Comparison of ENCODE assay signal across 10 cellular contexts in the genomic region with DNA sequence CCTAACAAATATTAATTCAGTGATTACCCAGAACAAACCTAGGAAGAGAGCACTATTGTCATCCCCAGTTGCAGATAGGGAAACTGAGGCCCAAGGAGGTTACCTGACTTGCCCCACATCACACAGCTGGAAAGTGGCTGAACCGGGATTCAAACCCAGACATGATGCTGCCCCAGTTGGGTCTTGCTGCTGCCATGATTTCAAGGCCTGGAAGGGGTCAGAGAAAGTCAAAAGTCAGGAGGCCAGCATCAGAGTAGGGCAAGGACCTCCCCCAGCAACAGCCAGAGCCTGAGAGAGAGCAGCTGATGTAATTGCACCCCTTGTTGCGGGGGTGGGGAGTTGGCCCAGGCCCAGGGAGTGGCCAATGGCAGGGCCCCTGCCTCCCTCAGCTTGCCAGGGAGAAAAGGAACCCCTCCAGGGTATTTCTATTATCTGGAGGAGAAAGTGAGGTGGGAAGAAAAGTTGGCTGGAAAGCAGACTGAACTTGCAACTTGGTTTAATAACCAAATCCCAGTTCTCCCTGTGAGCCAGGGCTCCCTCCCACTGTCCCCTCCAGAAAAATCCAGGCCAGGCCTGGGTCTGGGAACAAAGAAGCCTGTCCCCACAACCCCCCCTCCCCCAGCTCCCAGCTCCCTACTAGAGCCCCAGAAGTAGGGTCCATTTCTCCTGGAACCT.
A peak's percentile ranks its signal among the peaks of the same experiment; 100 is the strongest.
DNase-seq lines count a peak whose midpoint lies in the region; ATAC-seq, FAIRE-seq and TF ChIP-seq lines count a peak whose summit lies in the region.
"Had no signal": no experiment of that assay in that cellular context is flagged by ENCODE, and none has a peak within 500 bp of the region (broad histone marks: within the 10 kb centered on the region; RNA-seq: fewer than 3 reads in every experiment).

No MANE protein-coding gene starts in this region.

- peaks cover 1 to 16% of the 10 kb centered on the region in 2 experiments for H3K27me3 ChIP-seq in HepG2 (ENCODE audit: control insufficient read depth in 1 of 2, insufficient read depth in 2 of 2, low read length in 2 of 2)

- in situ Hi-C loops in HepG2 (cut with HindIII; ENCODE audit: extremely low pct_ligation_motif_present, low pct_unique_long_range_greater_than_20kb), result no loop called here

- H3K9me3 ChIP-seq in HepG2 (ENCODE audit: low read length), result no peaks in the 10 kb centered on the region

- CTCF ChIA-PET in activated CD8-positive, alpha-beta T cell treated with anti-CD3 and anti-CD28 coated beads for 36 hours (lab: Charles Lee), result interaction anchor here (2.2 kb wide), 1 partner anchor 30 kb away, joined by 7 read pairs; no protein-coding TSS in a partner anchor
- CTCF ChIA-PET in activated CD8-positive, alpha-beta T cell treated with anti-CD3 and anti-CD28 coated beads, Interleukin-2, amount 10 ng/mL, durations not matched to agents 7 days and 5 days (lab: Charles Lee), result interaction anchor here (0.9 kb wide), 1 partner anchor 16 kb away, joined by 3 read pairs; no protein-coding TSS in a partner anchor
- CTCF ChIA-PET in HepG2 (lab: Yijun Ruan, JAX; ENCODE audit: low intra/inter-chr PET ratio, low total read pairs), result no interaction called here

- H3K4me1 ChIP-seq in HepG2 (ENCODE audit: insufficient read depth, low read length), result peaks cover 39% of the 10 kb centered on the region

- H3K4me3 ChIP-seq in HepG2 (replicated peaks in 1 of 3; ENCODE audit: insufficient read depth in 1 of 3, low read depth in 2 of 3, low read length in 3 of 3), result peak overlapping the region in 2 of 3 experiments; percentile 6 to 31; a peak in 2 of 6 replicates

- peak; percentile 37 for ATAC-seq in activated CD8-positive, alpha-beta T cell treated with anti-CD3 and anti-CD28 coated beads for 36 hours
- no peak for ATAC-seq in activated CD8-positive, alpha-beta T cell treated with anti-CD3 and anti-CD28 coated beads, Interleukin-2, amount 10 ng/mL, durations not matched to agents 7 days and 5 days
- ATAC-seq in HepG2 (peak; percentile 31; the same call in 2 of the 3 replicates), HG03039 (IDR thresholded peaks at IDR 0.05; ENCODE audit: unreplicated experiment) (no peak), GM18505 (IDR thresholded peaks at IDR 0.05; ENCODE audit: unreplicated experiment) (no peak)

- no peaks in the 10 kb centered on the region for H3K79me2 ChIP-seq in HepG2 (ENCODE audit: insufficient read depth, low read length)

- peak overlapping the region; percentile 59 for H3K4me2 ChIP-seq in HepG2 (ENCODE audit: low read depth, low read length)

- no peak for TF ChIP-seq CTCF in activated CD8-positive, alpha-beta T cell treated with anti-CD3 and anti-CD28 coated beads for 36 hours (IDR thresholded peaks at IDR 0.05)
- TF ChIP-seq CTCF in chondrocyte (IDR thresholded peaks at IDR 0.05) (no peak), HepG2 (CRISPR knock-in tag; IDR thresholded peaks at IDR 0.05) (no peak)

- TF ChIP-seq EP300 in HepG2 (IDR thresholded peaks at IDR 0.05; ENCODE audit: low read depth in 2 of 2, low read length in 2 of 2), result no peak
- no peak for TF ChIP-seq EP300 in HepG2 (CRISPR knock-in tag; IDR thresholded peaks at IDR 0.05; ENCODE audit: borderline replicate concordance)

- no peaks in the 10 kb centered on the region for H3K36me3 ChIP-seq in HepG2 (replicated peaks in 1 of 2; ENCODE audit: control insufficient read depth in 1 of 2, insufficient read depth in 2 of 2, low read length in 2 of 2)

- H3K9ac ChIP-seq in HepG2 (ENCODE audit: insufficient read depth, low read depth, low read length), result no peak overlapping the region; the same call in 1 of the 2 replicates

- H3K36me3 Mint-ChIP-seq in activated CD8-positive, alpha-beta T cell treated with anti-CD3 and anti-CD28 coated beads for 36 hours (ENCODE audit: low read depth), result no peaks in the 10 kb centered on the region
- no peaks in the 10 kb centered on the region for H3K36me3 Mint-ChIP-seq in activated CD8-positive, alpha-beta T cell treated with anti-CD3 and anti-CD28 coated beads, Interleukin-2, amount 10 ng/mL, durations not matched to agents 7 days and 5 days (ENCODE audit: low read depth)
- H3K36me3 Mint-ChIP-seq in chondrocyte (ENCODE audit: low read depth), result no peaks in the 10 kb centered on the region

- no peak overlapping the region for H3K4me3 Mint-ChIP-seq in activated CD8-positive, alpha-beta T cell treated with anti-CD3 and anti-CD28 coated beads for 36 hours
- H3K4me3 Mint-ChIP-seq in activated CD8-positive, alpha-beta T cell treated with anti-CD3 and anti-CD28 coated beads, Interleukin-2, amount 10 ng/mL, durations not matched to agents 7 days and 5 days, result no peak overlapping the region
- H3K4me3 Mint-ChIP-seq in chondrocyte (ENCODE audit: unreplicated experiment), result no peak overlapping the region

- no peak for FAIRE-seq in HepG2 (lab: Jason Lieb, UNC)

- H2AFZ ChIP-seq in HepG2 (ENCODE audit: low read length), result no peak overlapping the region

- peak; percentile 44 for DNase-seq in activated CD8-positive, alpha-beta T cell treated with anti-CD3 and anti-CD28 coated beads for 36 hours
- DNase-seq in activated CD8-positive, alpha-beta T cell treated with anti-CD3 and anti-CD28 coated beads, Interleukin-2, amount 10 ng/mL, durations not matched to agents 7 days and 5 days, result no peak
- peak; percentile 44 for DNase-seq in chondrocyte (ENCODE audit: low spot score)
- DNase-seq in HepG2 (ENCODE audit: low spot score), result no peak
- DNase-seq in NCI-H82 treated with DMSO at 0.1 percent for 48 hours (lab: John Stamatoyannopoulos, UW; ENCODE audit: unreplicated experiment), result no peak
- no peak for DNase-seq in stimulated activated CD4-positive, alpha-beta T cell treated with anti-CD3 and anti-CD28 coated beads, Interleukin-2, amount 100 ng/mL, for 24 hours
- DNase-seq: NCI-H446; stimulated activated naive CD4-positive, alpha-beta T cell treated with Interleukin-2 at 50 U/mL for 16 hours had no signal

- WGBS in HepG2 (ENCODE audit: low lambda C conversion rate), result 4% methylated on average over 2 of the region's 2 CpGs

- POLR2A ChIA-PET in activated CD8-positive, alpha-beta T cell treated with anti-CD3 and anti-CD28 coated beads for 36 hours (lab: Charles Lee), result no interaction called here
- POLR2A ChIA-PET in activated CD8-positive, alpha-beta T cell treated with anti-CD3 and anti-CD28 coated beads, Interleukin-2, amount 10 ng/mL, durations not matched to agents 7 days and 5 days (lab: Charles Lee), result no interaction called here
- POLR2A ChIA-PET in HepG2 (lab: Yijun Ruan, JAX), result interaction anchor here (1.1 to 1.7 kb wide), 2 partner anchors 9 to 14 kb away, joined by 3 read pairs; no protein-coding TSS in a partner anchor

- BruUV-seq in HepG2 (replicated peaks; lab: Mats Ljungman, UMichigan), result no TSS peak

- no peaks in the 10 kb centered on the region for H3K27me3 Mint-ChIP-seq in activated CD8-positive, alpha-beta T cell treated with anti-CD3 and anti-CD28 coated beads for 36 hours
- no peaks in the 10 kb centered on the region for H3K27me3 Mint-ChIP-seq in activated CD8-positive, alpha-beta T cell treated with anti-CD3 and anti-CD28 coated beads, Interleukin-2, amount 10 ng/mL, durations not matched to agents 7 days and 5 days (ENCODE audit: low read depth)
- H3K27me3 Mint-ChIP-seq in chondrocyte (ENCODE audit: low read depth), result no peaks in the 10 kb centered on the region

- H4K20me1 ChIP-seq in HepG2 (ENCODE audit: insufficient read depth, low read length), result no peaks in the 10 kb centered on the region

- H3K4me1 Mint-ChIP-seq in activated CD8-positive, alpha-beta T cell treated with anti-CD3 and anti-CD28 coated beads for 36 hours (ENCODE audit: low read depth), result peaks cover 11% of the 10 kb centered on the region
- peaks cover 16% of the 10 kb centered on the region for H3K4me1 Mint-ChIP-seq in activated CD8-positive, alpha-beta T cell treated with anti-CD3 and anti-CD28 coated beads, Interleukin-2, amount 10 ng/mL, durations not matched to agents 7 days and 5 days (ENCODE audit: low read depth)
- peaks cover 43% of the 10 kb centered on the region for H3K4me1 Mint-ChIP-seq in chondrocyte (ENCODE audit: low read depth)

- H3K27ac ChIP-seq in HepG2 (ENCODE audit: extremely low read length, insufficient read depth, low read length), result no peak overlapping the region

- H3K27ac Mint-ChIP-seq in activated CD8-positive, alpha-beta T cell treated with anti-CD3 and anti-CD28 coated beads for 36 hours, result no peak overlapping the region
- H3K27ac Mint-ChIP-seq in activated CD8-positive, alpha-beta T cell treated with anti-CD3 and anti-CD28 coated beads, Interleukin-2, amount 10 ng/mL, durations not matched to agents 7 days and 5 days, result no peak overlapping the region
- no peak overlapping the region for H3K27ac Mint-ChIP-seq in chondrocyte (ENCODE audit: unreplicated experiment)

- no peak for TF ChIP-seq RAD21 in HepG2 (CRISPR knock-in tag; IDR thresholded peaks at IDR 0.05)

- TF ChIP-seq POLR2A in HepG2 (IDR thresholded peaks at IDR 0.05; ENCODE audit: insufficient read depth in 1 of 2, low read depth in 2 of 2, low read length in 2 of 2) (no peak), GM18505 (IDR thresholded peaks at IDR 0.05; ENCODE audit: borderline replicate concordance, extremely low read depth, insufficient read depth, insufficient read length) (no peak)

- intact Hi-C loops in activated CD8-positive, alpha-beta T cell treated with anti-CD3 and anti-CD28 coated beads for 36 hours (cut with micrococcal nuclease), result no loop called here
- intact Hi-C loops in HepG2 (cut with micrococcal nuclease; ENCODE audit: unreplicated experiment), result loop anchor here (5.0 kb wide), 1 partner anchor 51 kb away; no protein-coding TSS in a partner anchor

- no peaks in the 10 kb centered on the region for H3K9me3 Mint-ChIP-seq in activated CD8-positive, alpha-beta T cell treated with anti-CD3 and anti-CD28 coated beads for 36 hours
- H3K9me3 Mint-ChIP-seq in activated CD8-positive, alpha-beta T cell treated with anti-CD3 and anti-CD28 coated beads, Interleukin-2, amount 10 ng/mL, durations not matched to agents 7 days and 5 days (ENCODE audit: insufficient read depth), result no peaks in the 10 kb centered on the region
- H3K9me3 Mint-ChIP-seq in chondrocyte (ENCODE audit: low read depth), result no peaks in the 10 kb centered on the region

TF ChIP-seq in HepG2, 621 proteins besides CTCF, POLR2A, EP300 and RAD21 (continues in another document):
- TF ChIP-seq NR2C2 (CRISPR knock-in tag; IDR thresholded peaks at IDR 0.05; ENCODE audit: borderline replicate concordance), result 0 out of 2 replicates have a peak, but pooled peaks have one; percentile 32
- TF ChIP-seq ZNF501 (CRISPR knock-in tag; IDR thresholded peaks at IDR 0.05), result peak; percentile 44; the same call in 1 of the 2 replicates
- TF ChIP-seq ZNF644 (CRISPR knock-in tag; IDR thresholded peaks at IDR 0.05; ENCODE audit: low read depth), result 0 out of 2 replicates have a peak, but pooled peaks have one; percentile 60
- TF ChIP-seq HNRNPLL (IDR thresholded peaks at IDR 0.05; ENCODE audit: low read depth, low read length, poor library complexity, severe bottlenecking), result no peak
- 0 out of 2 replicates have a peak, but pooled peaks have one; percentile 2 for TF ChIP-seq NR2F2 (IDR thresholded peaks at IDR 0.05; ENCODE audit: borderline replicate concordance, low read depth)
- TF ChIP-seq ZIK1 (CRISPR knock-in tag; IDR thresholded peaks at IDR 0.05; ENCODE audit: borderline replicate concordance, low read depth), result 0 out of 2 replicates have a peak, but pooled peaks have one; percentile 42
- TF ChIP-seq MBD4 (IDR thresholded peaks at IDR 0.05; ENCODE audit: borderline replicate concordance, low read length), result 0 out of 2 replicates have a peak, but pooled peaks have one; percentile 22

Comparison
In these comparisons a context has a peak if more than half of its experiments do, and no peak if none do; other contexts are left out.
1. ATAC-seq: peak in activated CD8-positive, alpha-beta T cell treated with anti-CD3 and anti-CD28 coated beads for 36 hours (single experiment) and HepG2 (single experiment); none in activated CD8-positive, alpha-beta T cell treated with anti-CD3 and anti-CD28 coated beads, Interleukin-2, amount 10 ng/mL, durations not matched to agents 7 days and 5 days (single experiment), HG03039 (single experiment) and GM18505 (single experiment).
2. DNase-seq: peak in activated CD8-positive, alpha-beta T cell treated with anti-CD3 and anti-CD28 coated beads for 36 hours (single experiment) and chondrocyte (single experiment); none in activated CD8-positive, alpha-beta T cell treated with anti-CD3 and anti-CD28 coated beads, Interleukin-2, amount 10 ng/mL, durations not matched to agents 7 days and 5 days (single experiment), HepG2 (single experiment), NCI-H82 treated with DMSO at 0.1 percent for 48 hours (single experiment) and stimulated activated CD4-positive, alpha-beta T cell treated with anti-CD3 and anti-CD28 coated beads, Interleukin-2, amount 100 ng/mL, for 24 hours (0 of 2).